In the genomic region with DNA sequence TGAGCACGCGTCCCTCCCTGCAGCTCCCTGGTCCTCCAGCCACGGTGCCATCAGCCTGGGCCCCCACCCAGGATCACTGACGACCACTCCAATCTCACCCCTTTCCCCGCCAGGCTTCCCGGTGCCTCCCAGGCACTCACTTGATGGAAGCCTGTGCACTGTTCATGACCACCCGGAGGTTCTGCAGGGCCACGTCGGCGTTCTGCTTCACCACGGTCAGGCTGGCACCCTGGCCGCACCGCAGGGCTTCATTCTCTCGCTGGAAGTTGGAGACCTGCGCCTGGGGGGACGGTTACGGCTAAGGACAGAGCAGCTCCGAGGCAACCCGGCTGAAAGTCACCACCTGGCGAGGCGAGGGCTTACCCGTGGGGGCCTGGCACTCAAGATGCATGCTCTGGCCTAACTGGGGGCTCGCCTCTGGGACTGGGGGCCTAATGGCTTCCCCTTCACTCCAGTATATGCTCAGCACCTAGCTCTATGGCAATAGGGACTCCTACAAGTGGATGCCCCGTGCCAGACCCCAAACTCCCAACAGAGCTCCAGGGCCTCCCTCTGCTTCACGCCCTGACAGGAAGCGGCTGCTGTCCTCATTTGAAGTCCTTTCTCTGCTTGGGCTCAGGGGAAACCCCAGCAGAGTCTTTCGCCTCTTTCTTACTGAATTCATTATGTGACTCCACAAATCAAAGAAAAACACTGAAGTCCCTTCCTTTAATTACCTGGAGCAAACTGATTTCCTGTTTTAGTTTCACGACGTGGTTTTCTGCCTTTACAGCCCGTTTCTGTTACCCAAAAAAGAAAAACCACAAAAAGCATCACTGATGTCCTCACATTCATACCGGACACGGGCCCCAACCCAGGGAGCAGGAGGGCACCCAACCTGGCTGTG, we compare ENCODE assay signal across 11 cellular contexts. TPM values are rescaled to one million over a fixed set of nuclear protein-coding genes. Genes with fewer than 3 reads are reported as not detected.
A peak's percentile ranks its signal among the peaks of the same experiment; 100 is the strongest.
DNase-seq lines count a peak whose midpoint lies in the region; ATAC-seq and TF ChIP-seq lines count a peak whose summit lies in the region.
"Had no signal": no experiment of that assay in that cellular context is flagged by ENCODE, and none has a peak within 500 bp of the region (broad histone marks: within the 10 kb centered on the region; RNA-seq: fewer than 3 reads in every experiment).

No MANE protein-coding gene starts in this region.

- peak overlapping the region; percentile 87 to 90 (median 90) for H3K27ac Mint-ChIP-seq in CD4-positive, CD25-positive, alpha-beta regulatory T cell
- peak overlapping the region; percentile 51 to 88 (median 79) for H3K27ac Mint-ChIP-seq in naive thymus-derived CD4-positive, alpha-beta T cell

- POLR2A ChIA-PET in naive thymus-derived CD4-positive, alpha-beta T cell (lab: Charles Lee): interaction anchor here (0.7 to 1.5 kb wide), 4 partner anchors 12 to 80 kb away, joined by 3 to 8 read pairs (median 3); partner anchors contain the start of gene DNLZ
- POLR2A ChIA-PET in HEK293T (lab: Yijun Ruan, JAX): no interaction called here

- TF ChIP-seq POLR2A in vagina (IDR thresholded peaks at IDR 0.05): no peak

- peak; percentile 35 to 72 (median 39) for DNase-seq in CD4-positive, CD25-positive, alpha-beta regulatory T cell
- DNase-seq in activated T-cell treated with anti-CD3 and anti-CD28 coated beads, Interleukin-2, amount 50 U/mL, for 1 hour: peak; percentile 35
- DNase-seq in naive thymus-derived CD4-positive, alpha-beta T cell: peak in 3 of 9 donors; percentile 19 to 40 (median 28)
- DNase-seq in UCSD-AML1 (lab: John Stamatoyannopoulos, UW; ENCODE audit: unreplicated experiment) (no peak), HEK293T (ENCODE audit: extremely low spot score) (no peak), vagina (ENCODE audit: extremely low spot score in 2 of 2) (no peak)
- DNase-seq: GDM1, NCI-H187 had no signal

- H3K4me3 ChIP-seq in CD4-positive, CD25-positive, alpha-beta regulatory T cell (ENCODE audit: low read depth, low read length): peak overlapping the region; percentile 55
- peak overlapping the region; percentile 20 for H3K4me3 ChIP-seq in naive thymus-derived CD4-positive, alpha-beta T cell (ENCODE audit: low read length)
- no peak overlapping the region for H3K4me3 ChIP-seq in vagina
- H3K4me3 ChIP-seq: upper lobe of left lung had no signal

- no peak for ATAC-seq in CD4-positive, CD25-positive, alpha-beta regulatory T cell (ENCODE audit: low read depth in 2 of 2)
- no peak for ATAC-seq in naive thymus-derived CD4-positive, alpha-beta T cell
- no peak for ATAC-seq in HG03521 (IDR thresholded peaks at IDR 0.05; ENCODE audit: unreplicated experiment)

- intact Hi-C loops in naive thymus-derived CD4-positive, alpha-beta T cell (cut with micrococcal nuclease): loop anchor here (2.0 to 10.0 kb wide), 6 partner anchors 35 to 497 kb away; partner anchors contain the start of genes CAMSAP1 (in 1 of the 2), INPP5E (in 1 of the 2), NOTCH1 (in 1 of the 2) and SEC16A (in 1 of the 2)
- intact Hi-C loops in vagina (cut with DNase I): loop anchor here (10.0 kb wide), 1 partner anchor 89 kb away; no protein-coding TSS in a partner anchor

- H3K27ac ChIP-seq in CD4-positive, CD25-positive, alpha-beta regulatory T cell (ENCODE audit: insufficient read depth, low read length, poor library complexity, severe bottlenecking): peak overlapping the region; percentile 85
- H3K27ac ChIP-seq in KOPT-K1 (ENCODE audit: low read depth, low read length, poor library complexity, severe bottlenecking): peak overlapping the region; percentile 42
- H3K27ac ChIP-seq in naive thymus-derived CD4-positive, alpha-beta T cell (ENCODE audit: low read depth, low read length): peak overlapping the region; percentile 68
- no peak overlapping the region for H3K27ac ChIP-seq in vagina

- no peaks in the 10 kb centered on the region for H3K27me3 ChIP-seq in CD4-positive, CD25-positive, alpha-beta regulatory T cell (ENCODE audit: control insufficient read depth, insufficient read depth, low read length)
- no peaks in the 10 kb centered on the region for H3K27me3 ChIP-seq in naive thymus-derived CD4-positive, alpha-beta T cell (ENCODE audit: control insufficient read depth in 2 of 2, insufficient read depth in 2 of 2, low read length in 2 of 2)
- no peaks in the 10 kb centered on the region for H3K27me3 ChIP-seq in vagina
- H3K27me3 ChIP-seq: upper lobe of left lung had no signal

- H3K36me3 ChIP-seq in CD4-positive, CD25-positive, alpha-beta regulatory T cell (ENCODE audit: control insufficient read depth, insufficient read depth, low read length): peaks cover 10% of the 10 kb centered on the region
- H3K36me3 ChIP-seq in KOPT-K1 (ENCODE audit: insufficient read depth, low read length) (peaks cover 58% of the 10 kb centered on the region), vagina (peaks cover 0 to 22% of the 10 kb centered on the region in 2 donors)
- H3K36me3 ChIP-seq in naive thymus-derived CD4-positive, alpha-beta T cell (ENCODE audit: control insufficient read depth in 2 of 3, insufficient read depth in 3 of 3, low read length in 3 of 3): peaks cover 0 to 41% (median 4%) of the 10 kb centered on the region in 3 experiments

- CTCF ChIA-PET in naive thymus-derived CD4-positive, alpha-beta T cell (lab: Charles Lee): interaction anchor here (0.6 kb wide), 1 partner anchor 432 kb away, joined by 3 read pairs; no protein-coding TSS in a partner anchor
- CTCF ChIA-PET in HEK293T (lab: Yijun Ruan, JAX): no interaction called here

- H3K4me1 Mint-ChIP-seq in CD4-positive, CD25-positive, alpha-beta regulatory T cell: peaks cover 9 to 62% (median 35%) of the 10 kb centered on the region in 4 donors
- H3K4me1 Mint-ChIP-seq in naive thymus-derived CD4-positive, alpha-beta T cell: peaks cover 40 to 67% (median 52%) of the 10 kb centered on the region in 7 donors

- peak overlapping the region; percentile 76 to 94 (median 83) for H3K4me3 Mint-ChIP-seq in CD4-positive, CD25-positive, alpha-beta regulatory T cell
- peak overlapping the region in 9 of 10 donors; percentile 43 to 76 (median 67) for H3K4me3 Mint-ChIP-seq in naive thymus-derived CD4-positive, alpha-beta T cell

- peaks cover 11% of the 10 kb centered on the region for H3K36me3 Mint-ChIP-seq in CD4-positive, CD25-positive, alpha-beta regulatory T cell
- H3K36me3 Mint-ChIP-seq in naive thymus-derived CD4-positive, alpha-beta T cell: peaks cover 0 to 42% (median 7%) of the 10 kb centered on the region in 5 donors

- no peaks in the 10 kb centered on the region for H3K9me3 ChIP-seq in CD4-positive, CD25-positive, alpha-beta regulatory T cell (ENCODE audit: control insufficient read depth in 2 of 2, low read length in 2 of 2)
- H3K9me3 ChIP-seq in KOPT-K1 (ENCODE audit: insufficient read depth, low read length, poor library complexity, severe bottlenecking) (no peaks in the 10 kb centered on the region), vagina (no peaks in the 10 kb centered on the region)
- no peaks in the 10 kb centered on the region for H3K9me3 ChIP-seq in naive thymus-derived CD4-positive, alpha-beta T cell (ENCODE audit: control insufficient read depth in 2 of 3, low read length in 3 of 3)
- H3K9me3 ChIP-seq: upper lobe of left lung had no signal

- H3K9me3 Mint-ChIP-seq in CD4-positive, CD25-positive, alpha-beta regulatory T cell: no peaks in the 10 kb centered on the region
- no peaks in the 10 kb centered on the region for H3K9me3 Mint-ChIP-seq in naive thymus-derived CD4-positive, alpha-beta T cell

- H3K27me3 Mint-ChIP-seq in CD4-positive, CD25-positive, alpha-beta regulatory T cell: no peaks in the 10 kb centered on the region
- no peaks in the 10 kb centered on the region for H3K27me3 Mint-ChIP-seq in naive thymus-derived CD4-positive, alpha-beta T cell

- peaks cover 50% of the 10 kb centered on the region for H3K4me1 ChIP-seq in CD4-positive, CD25-positive, alpha-beta regulatory T cell (ENCODE audit: control insufficient read depth, insufficient read depth, low read length, poor library complexity, severe bottlenecking)
- peaks cover 37% of the 10 kb centered on the region in 2 donors for H3K4me1 ChIP-seq in naive thymus-derived CD4-positive, alpha-beta T cell (ENCODE audit: control insufficient read depth in 2 of 2, insufficient read depth in 2 of 2, low read length in 2 of 2)
- H3K4me1 ChIP-seq in vagina: peaks cover 23% of the 10 kb centered on the region

- no peak for TF ChIP-seq CTCF in vagina (IDR thresholded peaks at IDR 0.05)

TF ChIP-seq in HEK293T, 16 proteins besides CTCF, POLR2A, EP300 and RAD21 (continues in another document):
- no peak for TF ChIP-seq HDGF (IDR thresholded peaks at IDR 0.05; ENCODE audit: borderline replicate concordance)
- TF ChIP-seq LEF1 (IDR thresholded peaks at IDR 0.05; ENCODE audit: borderline replicate concordance): no peak

RNA-seq across cellular contexts. Expression of gene SNAPC4, which starts 4.2 kb away (rescaled TPM):
- 13.3 TPM for total RNA-seq in CD4-positive, CD25-positive, alpha-beta regulatory T cell
- 1 to 10 TPM in 2 of 4 donors, under 1 TPM in 2; 0.40 to 1.2 (median 0.96) TPM for polyA plus RNA-seq in CD4-positive, CD25-positive, alpha-beta regulatory T cell
- total RNA-seq in naive thymus-derived CD4-positive, alpha-beta T cell: 10 to 100 TPM; 10.0 to 16.3 (median 12.8) TPM
- polyA plus RNA-seq in naive thymus-derived CD4-positive, alpha-beta T cell: 1 to 10 TPM; 1.2 to 2.7 TPM
- 3.2 TPM for total RNA-seq in vagina

RNA-seq across cellular contexts. Expression of gene ENTR1, which starts 6.3 kb away (rescaled TPM):
- total RNA-seq in CD4-positive, CD25-positive, alpha-beta regulatory T cell: 63.2 TPM
- 1 to 10 TPM; 7.8 to 9.9 (median 9.2) TPM for polyA plus RNA-seq in CD4-positive, CD25-positive, alpha-beta regulatory T cell
- 10 to 100 TPM; 56.3 to 89.0 (median 66.6) TPM for total RNA-seq in naive thymus-derived CD4-positive, alpha-beta T cell
- polyA plus RNA-seq in naive thymus-derived CD4-positive, alpha-beta T cell: 10 to 100 TPM in 1 of 2 donors, 1 to 10 TPM in 1; 9.2 to 14.4 TPM
- total RNA-seq in vagina: 60.4 TPM

RNA-seq across cellular contexts. Expression of gene PMPCA, which starts 6.3 kb away (rescaled TPM):
- total RNA-seq in CD4-positive, CD25-positive, alpha-beta regulatory T cell: 86.2 TPM
- 10 to 100 TPM; 36.5 to 46.5 (median 39.2) TPM for polyA plus RNA-seq in CD4-positive, CD25-positive, alpha-beta regulatory T cell
- total RNA-seq in naive thymus-derived CD4-positive, alpha-beta T cell: 10 to 100 TPM; 60.5 to 86.3 (median 71.6) TPM
- polyA plus RNA-seq in naive thymus-derived CD4-positive, alpha-beta T cell: 10 to 100 TPM; 32.2 to 47.9 TPM
- 23.6 TPM for total RNA-seq in vagina

RNA-seq across cellular contexts. Expression of gene CARD9, which starts 30.7 kb away (rescaled TPM):
- total RNA-seq in CD4-positive, CD25-positive, alpha-beta regulatory T cell: 0.35 TPM
- under 1 TPM; 0.23 to 0.82 (median 0.33) TPM for polyA plus RNA-seq in CD4-positive, CD25-positive, alpha-beta regulatory T cell
- total RNA-seq in naive thymus-derived CD4-positive, alpha-beta T cell: 10 to 100 TPM in 1 of 5 experiments, 1 to 10 TPM in 4; 1.1 to 19.9 (median 1.4) TPM
- under 1 TPM; 0.10 to 0.18 TPM for polyA plus RNA-seq in naive thymus-derived CD4-positive, alpha-beta T cell
- total RNA-seq in vagina: 16.9 TPM

RNA-seq across cellular contexts. Expression of gene INPP5E, which starts 35.5 kb away (rescaled TPM):
- total RNA-seq in CD4-positive, CD25-positive, alpha-beta regulatory T cell: 30.3 TPM
- 1 to 10 TPM; 1.9 to 4.4 (median 2.3) TPM for polyA plus RNA-seq in CD4-positive, CD25-positive, alpha-beta regulatory T cell
- 10 to 100 TPM; 15.7 to 23.8 (median 22.6) TPM for total RNA-seq in naive thymus-derived CD4-positive, alpha-beta T cell
- 1 to 10 TPM; 2.3 to 4.3 TPM for polyA plus RNA-seq in naive thymus-derived CD4-positive, alpha-beta T cell
- 9.8 TPM for total RNA-seq in vagina

Comparison
In these comparisons a context has a peak if more than half of its experiments do, and no peak if none do; other contexts are left out.
1. DNase-seq: peak in CD4-positive, CD25-positive, alpha-beta regulatory T cell (3 of 3) and activated T-cell treated with anti-CD3 and anti-CD28 coated beads, Interleukin-2, amount 50 U/mL, for 1 hour (single experiment); none in UCSD-AML1 (single experiment), HEK293T (single experiment) and vagina (0 of 2).
2. H3K4me3 ChIP-seq: peak in CD4-positive, CD25-positive, alpha-beta regulatory T cell (single experiment) and naive thymus-derived CD4-positive, alpha-beta T cell (single experiment); none in vagina (0 of 2).